34 cellular contexts compared by ENCODE assay signal in the genomic region with DNA sequence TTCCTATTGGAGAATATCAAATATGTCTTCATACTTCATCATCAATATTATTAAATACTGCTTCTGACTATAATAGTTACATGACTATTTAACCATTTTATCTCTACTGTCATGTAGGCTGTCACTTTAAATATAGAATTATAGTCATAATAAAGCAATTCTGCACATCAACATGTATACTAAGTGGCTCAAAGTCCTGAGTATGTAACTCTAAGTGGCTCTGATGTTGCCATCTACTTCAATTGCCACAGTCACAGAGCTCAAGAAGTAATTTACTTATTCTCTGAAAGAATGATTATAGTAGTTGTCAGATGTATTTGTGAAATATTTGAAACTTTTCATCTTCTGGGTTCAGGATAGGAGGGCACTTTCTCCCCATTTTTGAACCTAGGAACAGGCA.
"Had no signal": no experiment of that assay in that cellular context is flagged by ENCODE, and none has a peak within 500 bp of the region (broad histone marks: within the 10 kb centered on the region; RNA-seq: fewer than 3 reads in every experiment).

No MANE protein-coding gene starts in this region.

- H3K27ac ChIP-seq: adrenal gland, body of pancreas, brain microvascular endothelial cell, breast epithelium, VCaP had no signal

- H3K9me3 ChIP-seq: adrenal gland, body of pancreas, breast epithelium had no signal

- H3K4me3 ChIP-seq: adrenal gland, body of pancreas, breast epithelium had no signal

- H3K27me3 ChIP-seq: adrenal gland, body of pancreas, brain microvascular endothelial cell, breast epithelium had no signal

- FAIRE-seq: astrocyte, TTC549 had no signal

- H3K36me3 ChIP-seq: adrenal gland, breast epithelium had no signal

- ATAC-seq: activated CD8-positive, alpha-beta T cell treated with anti-CD3 and anti-CD28 coated beads for 36 hours; activated naive CD4-positive, alpha-beta T cell treated with anti-CD3 and anti-CD28 coated beads, Interleukin-2, amount 50 U/mL, for 72 hours; activated T-cell treated with anti-CD3 and anti-CD28 coated beads, Interleukin-2, amount 50 U/mL, for 4 hours; activated T-cell treated with anti-CD3 and anti-CD28 coated beads, Interleukin-2, amount 50 U/mL, for 72 hours; activated T-helper 17 cell treated with anti-CD3 and anti-CD28 coated beads, Interleukin-2, amount 50 U/mL, for 72 hours; body of pancreas had no signal

- DNase-seq: activated B cell treated with CpG ODN at 0.5 μM for 24 hours; activated CD4-positive, alpha-beta memory T cell treated with anti-CD3 and anti-CD28 coated beads for 36 hours; activated CD4-positive, alpha-beta T cell treated with anti-CD3 and anti-CD28 coated beads for 4 hours; activated CD4-positive, alpha-beta T cell treated with anti-CD3 and anti-CD28 coated beads, Interleukin-2, amount 10 ng/mL, durations not matched to agents 24 days and 14 days; activated CD4-positive, alpha-beta T cell treated with anti-CD3 and anti-CD28 coated beads, Interleukin-2, amount 50 U/mL, for 1 hour; activated CD4-positive, alpha-beta T cell treated with anti-CD3 and anti-CD28 coated beads, Interleukin-2, amount 50 U/mL, for 4 hours; activated CD4-positive, CD25-positive, alpha-beta regulatory T cell treated with anti-CD3 and anti-CD28 coated beads, Interleukin-2, amount 50 U/mL, for 72 hours; activated CD8-positive, alpha-beta memory T cell treated with anti-CD3 and anti-CD28 coated beads, Interleukin-2, amount 50 U/mL, for 4 hours; activated CD8-positive, alpha-beta T cell treated with anti-CD3 and anti-CD28 coated beads for 36 hours; activated effector memory CD4-positive, alpha-beta T cell treated with anti-CD3 and anti-CD28 coated beads, Interleukin-2, amount 50 U/mL, for 16 hours; activated gamma-delta T cell treated with Interleukin-2 at 50 U/mL for 16 hours; activated naive CD4-positive, alpha-beta T cell; activated naive CD4-positive, alpha-beta T cell treated with anti-CD3 and anti-CD28 coated beads for 36 hours; activated naive CD4-positive, alpha-beta T cell treated with anti-CD3 and anti-CD28 coated beads, Interleukin-2, amount 50 U/mL, for 16 hours; activated naive CD8-positive, alpha-beta T cell treated with anti-CD3 and anti-CD28 coated beads for 36 hours; activated T-cell treated with anti-CD3 and anti-CD28 coated beads for 4 hours; activated T-cell treated with anti-CD3 and anti-CD28 coated beads, Interleukin-2, amount 50 U/mL, for 1 hour; activated T-cell treated with anti-CD3 and anti-CD28 coated beads, Interleukin-2, amount 50 U/mL, for 4 hours; activated T-cell treated with anti-CD3 and anti-CD28 coated beads, Interleukin-2, amount 50 U/mL, for 72 hours; adrenal gland; amniotic stem cell; aorta; body of pancreas; brain microvascular endothelial cell; central memory CD4-positive, alpha-beta T cell; T-helper 1 cell; T-helper 2 cell; T-helper 9 cell had no signal

- H3K4me1 ChIP-seq: adrenal gland, body of pancreas, breast epithelium had no signal
